In genomic region chr2:8543065-8543411, GRCh38 we compare ENCODE assay signal across 8 cellular contexts.
DNase-seq lines count a peak whose midpoint lies in the region; ATAC-seq and TF ChIP-seq lines count a peak whose summit lies in the region.

No MANE protein-coding gene starts in this region.

- peak overlapping the region; percentile 84 for H3K27ac ChIP-seq in neutrophil

- no peaks in the 10 kb centered on the region for H3K9me3 ChIP-seq in neutrophil

- no peaks in the 10 kb centered on the region for H3K27me3 ChIP-seq in neutrophil

- peak overlapping the region; percentile 30 to 59 for H3K4me3 ChIP-seq in neutrophil (ENCODE audit: low read depth in 1 of 2, low read length in 1 of 2)

- CTCF ChIA-PET in GM10248 (lab: Yijun Ruan, JAX), result interaction anchor here (1.1 to 3.4 kb wide), 7 partner anchors 10 to 238 kb away, joined by 3 to 17 read pairs (median 5); no protein-coding TSS in a partner anchor

- TF ChIP-seq CTCF in neutrophil (IDR thresholded peaks at IDR 0.05) (no peak), omental fat pad (IDR thresholded peaks at IDR 0.05) (no peak), GM10248 (IDR thresholded peaks at IDR 0.05; ENCODE audit: control extremely low read depth, extremely low read depth, low read depth, missing control alignments) (no peak)

- ATAC-seq in GM19395 (IDR thresholded peaks at IDR 0.05; ENCODE audit: unreplicated experiment) (peak; percentile 29), HG02973 (IDR thresholded peaks at IDR 0.05; ENCODE audit: unreplicated experiment) (peak; percentile 25), omental fat pad (ENCODE audit: low FRiP score) (no peak)

- H3K36me3 ChIP-seq in neutrophil, result no peaks in the 10 kb centered on the region

- POLR2A ChIA-PET in GM10248 (lab: Yijun Ruan, JAX), result interaction anchor here (2.3 to 4.5 kb wide), 2 partner anchors 28 to 139 kb away, joined by 6 to 27 read pairs; partner anchors contain the start of gene ID2

- peaks cover 72 to 74% of the 10 kb centered on the region in 2 experiments for H3K4me1 ChIP-seq in neutrophil (ENCODE audit: control insufficient read depth in 1 of 2, insufficient read depth in 1 of 2, low read depth in 1 of 2, low read length in 1 of 2)

- DNase-seq in activated T-cell treated with anti-CD3 and anti-CD28 coated beads, Interleukin-2, amount 50 U/mL, for 48 hours, result peak; percentile 78 to 80
- DNase-seq in omental fat pad (ENCODE audit: low spot score), result no peak
- no peak for DNase-seq in GF-D8 (lab: John Stamatoyannopoulos, UW)
- no peak for DNase-seq in nucleus accumbens (lab: John Stamatoyannopoulos, UW)
- DNase-seq in GM10248 (ENCODE audit: extremely low spot score), result no peak

Comparison
In these comparisons a context has a peak if more than half of its experiments do, and no peak if none do; other contexts are left out.
1. DNase-seq: peak in activated T-cell treated with anti-CD3 and anti-CD28 coated beads, Interleukin-2, amount 50 U/mL, for 48 hours (2 of 2); none in omental fat pad (single experiment), GF-D8 (single experiment), nucleus accumbens (0 of 56) and GM10248 (single experiment).